16 cellular contexts compared by ENCODE assay signal in genomic region chrX:80184854-80185253, GRCh38.
"Had no signal": no experiment of that assay in that cellular context is flagged by ENCODE, and none has a peak within 500 bp of the region (broad histone marks: within the 10 kb centered on the region; RNA-seq: fewer than 3 reads in every experiment).

No MANE protein-coding gene starts in this region.

- H3K4me3 Mint-ChIP-seq: naive thymus-derived CD4-positive, alpha-beta T cell; nephron progenitor cell had no signal

- H3K4me3 ChIP-seq: heart left ventricle, thyroid gland, upper lobe of left lung, uterus had no signal

- ATAC-seq: heart left ventricle; naive thymus-derived CD4-positive, alpha-beta T cell; right cardiac atrium had no signal

- H3K4me1 Mint-ChIP-seq: naive thymus-derived CD4-positive, alpha-beta T cell; nephron progenitor cell had no signal

- H3K27me3 ChIP-seq: neutrophil, thyroid gland, upper lobe of left lung, uterus had no signal

- H3K27me3 Mint-ChIP-seq: naive thymus-derived CD4-positive, alpha-beta T cell had no signal

- H3K36me3 Mint-ChIP-seq: naive thymus-derived CD4-positive, alpha-beta T cell had no signal

- H3K27ac ChIP-seq: heart left ventricle, neutrophil, thyroid gland, upper lobe of left lung, uterus had no signal

- H3K9me3 ChIP-seq: heart left ventricle, neutrophil, thyroid gland, upper lobe of left lung, uterus had no signal

- H3K4me1 ChIP-seq: heart left ventricle, thyroid gland, upper lobe of left lung, uterus had no signal

- H3K36me3 ChIP-seq: heart left ventricle, neutrophil, thyroid gland, upper lobe of left lung, uterus had no signal

- H3K27ac Mint-ChIP-seq: naive thymus-derived CD4-positive, alpha-beta T cell; nephron progenitor cell had no signal

- DNase-seq: dermis blood vessel endothelial cell; heart left ventricle; hippocampal formation; kidney glomerular epithelial cell; mesendoderm; naive thymus-derived CD4-positive, alpha-beta T cell; nephron progenitor cell; posterior cingulate gyrus; right cardiac atrium; small intestine; stimulated activated CD4-positive, alpha-beta T cell treated with anti-CD3 and anti-CD28 coated beads, Interleukin-2, amount 100 ng/mL, for 48 hours; stimulated activated naive CD4-positive, alpha-beta T cell treated with Interleukin-2 at 50 U/mL for 16 hours; thyroid gland; upper lobe of left lung; uterus had no signal
